Comparison of ENCODE assay signal across 8 cellular contexts in genomic region chr15:80155378-80156175, GRCh38. TPM values are rescaled to one million over a fixed set of nuclear protein-coding genes. Genes with fewer than 3 reads are reported as not detected.
DNase-seq lines count a peak whose midpoint lies in the region; ATAC-seq, FAIRE-seq and TF ChIP-seq lines count a peak whose summit lies in the region.
"Not testable (repeated sequence)": the region's sequence is repeated elsewhere in the genome, so short reads cannot be mapped to it uniquely, and the experiment has no call there.

No MANE protein-coding gene starts in this region.

- not testable (repeated sequence) for H3K23ac ChIP-seq in H1 (ENCODE audit: insufficient read length)

- H3K9me3 Mint-ChIP-seq in CD8-positive, alpha-beta memory T cell; activated CD8-positive, alpha-beta memory T cell treated with anti-CD3 and anti-CD28 coated beads, Interleukin-2, amount 10 ng/mL, durations not matched to agents 7 days and 5 days (ENCODE audit: low read depth); neural crest cell; type B pancreatic cell: not testable (repeated sequence)

- POLR2A ChIA-PET in CD8-positive, alpha-beta memory T cell (lab: Charles Lee), result not testable (repeated sequence)
- POLR2A ChIA-PET in H1 (lab: Charles Lee; ENCODE audit: partially characterized antibody), result interaction anchor here (2.0 kb wide), 1 partner anchor 13 kb away, joined by 7 read pairs; no protein-coding TSS in a partner anchor

- H3K9me3 ChIP-seq in CD8-positive, alpha-beta memory T cell (ENCODE audit: low read length); Loucy (ENCODE audit: insufficient read depth, low read depth, low read length); H1 (ENCODE audit: insufficient read depth in 2 of 2, low read depth in 1 of 2, low read length in 1 of 2): not testable (repeated sequence)

- H3K23me2 ChIP-seq in H1 (ENCODE audit: low read depth, low read length), result not testable (repeated sequence)

- H3F3A ChIP-seq in Loucy (ENCODE audit: low read depth), result not testable (repeated sequence)

- H3K27ac ChIP-seq in CD8-positive, alpha-beta memory T cell (ENCODE audit: low read depth, low read length), result peak overlapping the region; percentile 41
- H3K27ac ChIP-seq in H1 (ENCODE audit: low read depth, low read length), result not testable (repeated sequence)

- H2BK5ac ChIP-seq in H1 (ENCODE audit: low read depth, low read length), result not testable (repeated sequence)

- not testable (repeated sequence) for H3K9ac ChIP-seq in Loucy (ENCODE audit: low read depth, low read length, poor library complexity, severe bottlenecking); H1 (replicated peaks in 1 of 4; ENCODE audit: extremely low read depth in 1 of 4, low read depth in 3 of 4, low read length in 3 of 4)

- H2BK12ac ChIP-seq in H1 (ENCODE audit: low read depth, low read length), result not testable (repeated sequence)

- TF ChIP-seq POLR2A in H1 (IDR thresholded peaks at IDR 0.05; ENCODE audit: control extremely low read depth in 1 of 2, low read depth in 2 of 2, low read length in 2 of 2), result not testable (repeated sequence)

- H3K79me1 ChIP-seq in H1 (ENCODE audit: low read depth, low read length), result not testable (repeated sequence)

- TF ChIP-seq EP300 in H1 (IDR thresholded peaks at IDR 0.05; ENCODE audit: borderline replicate concordance in 1 of 2, low read depth in 2 of 2, low read length in 2 of 2), result not testable (repeated sequence)

- not testable (repeated sequence) for H2BK15ac ChIP-seq in H1 (ENCODE audit: low read length)

- H3K36me3 Mint-ChIP-seq in CD8-positive, alpha-beta memory T cell; neural crest cell (ENCODE audit: low read depth); type B pancreatic cell: not testable (repeated sequence)
- peaks cover 29% of the 10 kb centered on the region for H3K36me3 Mint-ChIP-seq in activated CD8-positive, alpha-beta memory T cell treated with anti-CD3 and anti-CD28 coated beads, Interleukin-2, amount 10 ng/mL, durations not matched to agents 7 days and 5 days

- not testable (repeated sequence) for H2BK20ac ChIP-seq in H1 (ENCODE audit: low read length)

- not testable (repeated sequence) for TF ChIP-seq RAD21 in H1 (IDR thresholded peaks at IDR 0.05 in 1 of 2, conservative IDR thresholded peaks at IDR 0.05 in 1 of 2; ENCODE audit: low read depth in 2 of 2, low read length in 2 of 2)

- WGBS in H1 (ENCODE audit: extremely low coverage in 1 of 2, insufficient coverage in 1 of 2, insufficient read length in 1 of 2, insufficient replicate concordance in 2 of 2, low coverage in 1 of 2, low lambda C conversion rate in 2 of 2, missing lambda C conversion rate in 1 of 2), 2 experiments, result 90% methylated on average over 15 of the region's 16 CpGs; no CpG with 5 or more reads in 1 of the 2 experiments

- CTCF ChIA-PET in CD8-positive, alpha-beta memory T cell (lab: Charles Lee); activated CD8-positive, alpha-beta memory T cell treated with anti-CD3 and anti-CD28 coated beads, Interleukin-2, amount 10 ng/mL, durations not matched to agents 7 days and 5 days (lab: Charles Lee): not testable (repeated sequence)
- CTCF ChIA-PET in H1 (lab: Charles Lee; ENCODE audit: partially characterized antibody), result interaction anchor here (1.1 to 2.3 kb wide), 4 partner anchors 17 to 80 kb away, joined by 3 to 17 read pairs (median 4); no protein-coding TSS in a partner anchor

- peaks cover 15 to 36% (median 32%) of the 10 kb centered on the region in 3 donors for H3K4me1 Mint-ChIP-seq in CD8-positive, alpha-beta memory T cell
- peaks cover 51% of the 10 kb centered on the region for H3K4me1 Mint-ChIP-seq in activated CD8-positive, alpha-beta memory T cell treated with anti-CD3 and anti-CD28 coated beads, Interleukin-2, amount 10 ng/mL, durations not matched to agents 7 days and 5 days
- peaks cover 39% of the 10 kb centered on the region for H3K4me1 Mint-ChIP-seq in neural crest cell
- peaks cover 28% of the 10 kb centered on the region for H3K4me1 Mint-ChIP-seq in type B pancreatic cell (ENCODE audit: unreplicated experiment)

- not testable (repeated sequence) for H3K14ac ChIP-seq in H1 (ENCODE audit: insufficient read length)

- H4K8ac ChIP-seq in H1 (ENCODE audit: extremely low read depth, insufficient read depth, low read length), result not testable (repeated sequence)

- H3K27me3 ChIP-seq in CD8-positive, alpha-beta memory T cell (ENCODE audit: insufficient read depth, low read length, poor library complexity, severe bottlenecking); Loucy (ENCODE audit: insufficient read depth, low read length, poor library complexity, severe bottlenecking); H1 (replicated peaks in 1 of 4; ENCODE audit: control insufficient read depth in 3 of 4, extremely low read depth in 1 of 4, insufficient read depth in 3 of 4, low read length in 3 of 4): not testable (repeated sequence)

- not testable (repeated sequence) for H4K20me1 ChIP-seq in Loucy (ENCODE audit: insufficient read depth, low read length, poor library complexity, severe bottlenecking); H1 (replicated peaks in 1 of 2; ENCODE audit: control insufficient read depth in 1 of 2, insufficient read depth in 2 of 2, low read length in 2 of 2)

- H3K27ac Mint-ChIP-seq in CD8-positive, alpha-beta memory T cell, result peak overlapping the region in 2 of 8 donors; percentile 14 to 88
- peak overlapping the region; percentile 30 for H3K27ac Mint-ChIP-seq in activated CD8-positive, alpha-beta memory T cell treated with anti-CD3 and anti-CD28 coated beads, Interleukin-2, amount 10 ng/mL, durations not matched to agents 7 days and 5 days
- peak overlapping the region; percentile 52 for H3K27ac Mint-ChIP-seq in neural crest cell (ENCODE audit: unreplicated experiment)
- H3K27ac Mint-ChIP-seq in type B pancreatic cell, result peak overlapping the region; percentile 29

- DNase-seq in CD8-positive, alpha-beta memory T cell; activated CD8-positive, alpha-beta memory T cell treated with anti-CD3 and anti-CD28 coated beads, Interleukin-2, amount 10 ng/mL, durations not matched to agents 7 days and 5 days; H1 (ENCODE audit: low read depth in 1 of 2, low spot score in 2 of 2); neural crest cell (ENCODE audit: low read depth, low spot score); type B pancreatic cell (ENCODE audit: extremely low spot score, unreplicated experiment): not testable (repeated sequence)
- DNase-seq in RCC 7860 (ENCODE audit: low spot score), result peak; percentile 84
- DNase-seq in kidney glomerular epithelial cell (lab: John Stamatoyannopoulos, UW), result peak; percentile 71

- not testable (repeated sequence) for H3K56ac ChIP-seq in H1 (replicated peaks; ENCODE audit: insufficient read length, low read depth, low read length)

- H4K91ac ChIP-seq in H1 (replicated peaks; ENCODE audit: insufficient read length, low read length), result not testable (repeated sequence)

- peaks cover 17% of the 10 kb centered on the region for H3K4me1 ChIP-seq in CD8-positive, alpha-beta memory T cell (ENCODE audit: insufficient read depth, low read length)
- peaks cover 62% of the 10 kb centered on the region for H3K4me1 ChIP-seq in Loucy (ENCODE audit: insufficient read depth, low read length, poor library complexity, severe bottlenecking)
- H3K4me1 ChIP-seq in H1 (replicated peaks in 1 of 4; ENCODE audit: control insufficient read depth in 3 of 4, insufficient read depth in 4 of 4, low read length in 3 of 4), result peaks cover 0 to 12% (median 2%) of the 10 kb centered on the region in 4 experiments; a peak in 4 of 7 replicates

- H2AFZ ChIP-seq in Loucy (ENCODE audit: low read length); H1 (ENCODE audit: low read length): not testable (repeated sequence)

- H2BK120ac ChIP-seq in H1 (replicated peaks; ENCODE audit: low read depth, low read length), result not testable (repeated sequence)

- H3K4me3 ChIP-seq in CD8-positive, alpha-beta memory T cell (ENCODE audit: low read length); H1 (ENCODE audit: extremely low read depth in 1 of 4, insufficient read depth in 2 of 4, low read depth in 3 of 4, low read length in 4 of 4): not testable (repeated sequence)
- H3K4me3 ChIP-seq in Loucy (ENCODE audit: low read length, poor library complexity, severe bottlenecking), result peak overlapping the region; percentile 12

- H3K4me3 Mint-ChIP-seq in CD8-positive, alpha-beta memory T cell, result peak overlapping the region in 2 of 7 donors; percentile 59 to 62
- not testable (repeated sequence) for H3K4me3 Mint-ChIP-seq in activated CD8-positive, alpha-beta memory T cell treated with anti-CD3 and anti-CD28 coated beads, Interleukin-2, amount 10 ng/mL, durations not matched to agents 7 days and 5 days
- H3K4me3 Mint-ChIP-seq in neural crest cell (peak overlapping the region; percentile 92), type B pancreatic cell (peak overlapping the region; percentile 75)

- peak; percentile 93 for FAIRE-seq in RCC 7860 (lab: Jason Lieb, UNC)
- FAIRE-seq in H1 (lab: Jason Lieb, UNC), result not testable (repeated sequence)

- H3K18ac ChIP-seq in H1 (ENCODE audit: extremely low read depth, low read length), result not testable (repeated sequence)

- TF ChIP-seq CTCF in Loucy (conservative IDR thresholded peaks at IDR 0.05; ENCODE audit: low read length); H1 (IDR thresholded peaks at IDR 0.05; ENCODE audit: control extremely low read depth in 1 of 3, insufficient read depth in 1 of 3, low read depth in 1 of 3, low read length in 3 of 3); neural crest cell (conservative IDR thresholded peaks at IDR 0.05); type B pancreatic cell (conservative IDR thresholded peaks at IDR 0.05): not testable (repeated sequence)

- not testable (repeated sequence) for H3K27me3 Mint-ChIP-seq in CD8-positive, alpha-beta memory T cell; activated CD8-positive, alpha-beta memory T cell treated with anti-CD3 and anti-CD28 coated beads, Interleukin-2, amount 10 ng/mL, durations not matched to agents 7 days and 5 days; neural crest cell (ENCODE audit: low read depth); type B pancreatic cell

- not testable (repeated sequence) for ATAC-seq in activated CD8-positive, alpha-beta memory T cell treated with anti-CD3 and anti-CD28 coated beads, Interleukin-2, amount 10 ng/mL, durations not matched to agents 7 days and 5 days

- H3K4ac ChIP-seq in H1 (replicated peaks; ENCODE audit: insufficient read length, low read depth, low read length), result not testable (repeated sequence)

- not testable (repeated sequence) for H3K9me2 ChIP-seq in Loucy (replicated peaks; ENCODE audit: low read depth, low read length)

- not testable (repeated sequence) for H4K5ac ChIP-seq in H1 (ENCODE audit: insufficient read length, low read depth, low read length)

- H3K79me2 ChIP-seq in Loucy (ENCODE audit: insufficient read depth, low read length), result peaks cover 23% of the 10 kb centered on the region
- H3K79me2 ChIP-seq in H1 (ENCODE audit: control insufficient read depth in 1 of 2, insufficient read depth in 2 of 2, low read length in 2 of 2), result not testable (repeated sequence)

- not testable (repeated sequence) for H3K36me3 ChIP-seq in CD8-positive, alpha-beta memory T cell (ENCODE audit: insufficient read depth, low read length); Loucy (ENCODE audit: insufficient read depth, low read length); H1 (ENCODE audit: control insufficient read depth in 2 of 4, insufficient read depth in 4 of 4, low read length in 3 of 4)

- H3K4me2 ChIP-seq in Loucy (ENCODE audit: low read depth, low read length, poor library complexity, severe bottlenecking), result peak overlapping the region; percentile 87
- H3K4me2 ChIP-seq in H1 (ENCODE audit: insufficient read depth in 1 of 2, low read depth in 2 of 2, low read length in 2 of 2), result not testable (repeated sequence)

- H2AK5ac ChIP-seq in H1 (ENCODE audit: low read depth, low read length), result not testable (repeated sequence)

RNA-seq across cellular contexts. Expression of gene FAH, which starts 2.8 kb away (rescaled TPM):
- 10 to 100 TPM; 63.8 TPM for total RNA-seq in CD8-positive, alpha-beta memory T cell
- polyA plus RNA-seq in CD8-positive, alpha-beta memory T cell, result 4.8 TPM
- 10 to 100 TPM; 69.0 to 71.6 TPM for total RNA-seq in activated CD8-positive, alpha-beta memory T cell treated with anti-CD3 and anti-CD28 coated beads, Interleukin-2, amount 10 ng/mL, durations not matched to agents 7 days and 5 days
- total RNA-seq in H1 (2021; fragmentation: NEBNext Ultra II Directional; extraction: Animal tissue kit (Norgen Biotek cat#: 25700)), result 19.0 and 21.7 TPM in 2 replicates
- polyA plus RNA-seq in H1 (2011; rRNA removed), result 20.0 and 26.6 TPM in 2 replicates
- polyA plus RNA-seq in H1 (2011; cell fraction: cytosol; rRNA removed), result 22.0 TPM
- polyA plus RNA-seq in H1 (2011; cell fraction: nucleus; rRNA removed), result 76.4 TPM
- polyA plus RNA-seq in H1 (2012, experiment 1 of 2), result 20.1 to 35.2 TPM (median 27.3 TPM) in 4 replicates
- 26.1 TPM for polyA plus RNA-seq in H1 (2012, experiment 2 of 2)
- polyA plus RNA-seq in H1 (2013, experiment 1 of 2), result 17.0 TPM
- 13.7 TPM for polyA plus RNA-seq in H1 (2013, experiment 2 of 2)
- 43.9 and 46.3 TPM in 2 replicates for polyA minus RNA-seq in H1 (2011; rRNA and poly(A)+ RNA removed)
- 20.6 TPM for polyA minus RNA-seq in H1 (2011; cell fraction: cytosol; rRNA and poly(A)+ RNA removed)
- polyA minus RNA-seq in H1 (2011; cell fraction: nucleus; rRNA and poly(A)+ RNA removed), result 29.4 TPM
- total RNA-seq in neural crest cell, result 21.1 and 22.9 TPM in 2 replicates
- total RNA-seq in type B pancreatic cell (ENCODE audit: low replicate concordance), result 24.6 and 25.8 TPM in 2 replicates
